8 cellular contexts compared by ENCODE assay signal in genomic region chr11:33160147-33160546, GRCh38. TPM values are rescaled to one million over a fixed set of nuclear protein-coding genes. Genes with fewer than 3 reads are reported as not detected.
A peak's percentile ranks its signal among the peaks of the same experiment; 100 is the strongest.
DNase-seq lines count a peak whose midpoint lies in the region; ATAC-seq and TF ChIP-seq lines count a peak whose summit lies in the region.

No MANE protein-coding gene starts in this region.

- H3K9me3 ChIP-seq in stomach = no peaks in the 10 kb centered on the region

- TF ChIP-seq EP300 in stomach (IDR thresholded peaks at IDR 0.05) = no peak

- peak overlapping the region; percentile 58 to 91 (median 81) for H3K4me3 ChIP-seq in stomach

- WGBS in stomach, 5 donors = 2 to 9% (median 5%) methylated on average over 8 of the region's 8 CpGs

- H3K4me1 ChIP-seq in stomach = peaks cover 15 to 61% (median 44%) of the 10 kb centered on the region in 4 donors

- peak overlapping the region in 4 of 5 donors; percentile 83 to 91 (median 84) for H3K27ac ChIP-seq in stomach

- no peak for TF ChIP-seq CTCF in stomach (IDR thresholded peaks at IDR 0.05)

- H3K27ac Mint-ChIP-seq in activated naive CD8-positive, alpha-beta T cell treated with anti-CD3 and anti-CD28 coated beads, Interleukin-2, amount 50 U/mL, for 24 hours = peak overlapping the region; percentile 99

- no peak for ATAC-seq in activated naive CD8-positive, alpha-beta T cell treated with anti-CD3 and anti-CD28 coated beads, Interleukin-2, amount 50 U/mL, for 24 hours

- peak overlapping the region; percentile 99 for H3K4me3 Mint-ChIP-seq in activated naive CD8-positive, alpha-beta T cell treated with anti-CD3 and anti-CD28 coated beads, Interleukin-2, amount 50 U/mL, for 24 hours

- H3K27me3 Mint-ChIP-seq in activated naive CD8-positive, alpha-beta T cell treated with anti-CD3 and anti-CD28 coated beads, Interleukin-2, amount 50 U/mL, for 24 hours = no peaks in the 10 kb centered on the region

- peak; percentile 43 for DNase-seq in DMS 273 (lab: John Stamatoyannopoulos, UW; ENCODE audit: unreplicated experiment)
- no peak for DNase-seq in DMS 273 treated with DMSO at 0.1 percent for 48 hours (lab: John Stamatoyannopoulos, UW)
- peak; percentile 25 for DNase-seq in NCI-H146 treated with DMSO at 0.1 percent for 48 hours (lab: John Stamatoyannopoulos, UW; ENCODE audit: unreplicated experiment)
- DNase-seq in activated naive CD8-positive, alpha-beta T cell treated with anti-CD3 and anti-CD28 coated beads, Interleukin-2, amount 50 U/mL, for 24 hours = no peak
- DNase-seq in iris pigment epithelial cell (ENCODE audit: low read depth) = peak; percentile 65
- no peak for DNase-seq in stomach
- no peak for DNase-seq in islet precursor cell
- no peak for DNase-seq in activated CD4-positive, alpha-beta T cell treated with anti-CD3 and anti-CD28 coated beads for 4 hours

- peaks cover 38% of the 10 kb centered on the region for H3K36me3 Mint-ChIP-seq in activated naive CD8-positive, alpha-beta T cell treated with anti-CD3 and anti-CD28 coated beads, Interleukin-2, amount 50 U/mL, for 24 hours (ENCODE audit: low read depth)

- H3K4me1 Mint-ChIP-seq in activated naive CD8-positive, alpha-beta T cell treated with anti-CD3 and anti-CD28 coated beads, Interleukin-2, amount 50 U/mL, for 24 hours = peaks cover 53% of the 10 kb centered on the region

- H3K36me3 ChIP-seq in stomach = no peaks in the 10 kb centered on the region

- intact Hi-C loops in stomach (cut with DNase I; ENCODE audit: low total_unique reads) = no loop called here

- H3K27me3 ChIP-seq in stomach = no peaks in the 10 kb centered on the region

- TF ChIP-seq POLR2A in stomach (IDR thresholded peaks at IDR 0.05) = no peak

- no peaks in the 10 kb centered on the region for H3K9me3 Mint-ChIP-seq in activated naive CD8-positive, alpha-beta T cell treated with anti-CD3 and anti-CD28 coated beads, Interleukin-2, amount 50 U/mL, for 24 hours

RNA-seq across cellular contexts. Expression of gene CSTF3, which starts 1.1 kb away (rescaled TPM):
- total RNA-seq in stomach = 10 to 100 TPM in 3 of 5 donors, 1 to 10 TPM in 2; 1.8 to 47.9 (median 10.7) TPM
- polyA plus RNA-seq in stomach = 10 to 100 TPM in 2 of 3 donors, 1 to 10 TPM in 1; 9.2 to 25.0 (median 13.9) TPM

Comparison
In these comparisons a context has a peak if more than half of its experiments do, and no peak if none do; other contexts are left out.
1. DNase-seq: peak in DMS 273 (single experiment), NCI-H146 treated with DMSO at 0.1 percent for 48 hours (single experiment) and iris pigment epithelial cell (single experiment); none in DMS 273 treated with DMSO at 0.1 percent for 48 hours (single experiment), activated naive CD8-positive, alpha-beta T cell treated with anti-CD3 and anti-CD28 coated beads, Interleukin-2, amount 50 U/mL, for 24 hours (single experiment), stomach (single experiment), islet precursor cell (single experiment) and activated CD4-positive, alpha-beta T cell treated with anti-CD3 and anti-CD28 coated beads for 4 hours (0 of 2).